ENCODE assay signal across 18 cellular contexts in the genomic region with DNA sequence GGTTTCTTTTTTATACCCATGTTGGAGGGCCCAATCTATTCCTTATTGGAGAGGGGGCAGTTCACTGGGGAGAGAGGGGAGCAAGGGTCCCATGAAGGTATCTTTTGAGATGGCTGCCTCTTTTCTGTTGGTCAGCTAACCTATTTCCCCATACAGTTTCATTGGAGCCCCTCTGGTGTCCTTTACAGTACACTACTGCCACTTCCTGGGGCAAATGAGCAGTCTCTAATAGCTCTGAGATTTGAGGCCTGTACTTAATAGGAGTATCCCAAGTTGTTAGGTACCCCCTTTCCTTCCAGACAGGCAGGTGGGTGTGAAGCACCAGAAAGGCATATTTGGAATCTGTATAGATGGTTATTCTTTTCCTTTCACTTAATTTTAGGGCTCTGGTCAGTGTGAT. TPM values are rescaled to one million over a fixed set of nuclear protein-coding genes. Genes with fewer than 3 reads are reported as not detected.
A peak's percentile ranks its signal among the peaks of the same experiment; 100 is the strongest.
DNase-seq lines count a peak whose midpoint lies in the region; ATAC-seq, FAIRE-seq and TF ChIP-seq lines count a peak whose summit lies in the region.
"Had no signal": no experiment of that assay in that cellular context is flagged by ENCODE, and none has a peak within 500 bp of the region (broad histone marks: within the 10 kb centered on the region; RNA-seq: fewer than 3 reads in every experiment).

No MANE protein-coding gene starts in this region.

- BruUV-seq in HepG2 (replicated peaks; lab: Mats Ljungman, UMichigan), result no TSS peak

- H3K27me3 ChIP-seq in BJ (ENCODE audit: control insufficient read depth, insufficient read depth, low read length) (no peaks in the 10 kb centered on the region), HepG2 (ENCODE audit: control insufficient read depth in 1 of 2, insufficient read depth in 2 of 2, low read length in 2 of 2) (0 out of 5 replicates have a peak, but pooled peaks cover 0 to 4% of the 10 kb centered on the region in 2 experiments)
- H3K27me3 ChIP-seq: dorsolateral prefrontal cortex, gastroesophageal sphincter, sigmoid colon had no signal

- CTCF ChIA-PET in BJ (lab: Yijun Ruan, JAX) (interaction anchor here (0.6 to 3.6 kb wide), 10 partner anchors 8 to 310 kb away, joined by 3 to 23 read pairs (median 4); partner anchors contain the start of gene ARHGAP5), HepG2 (lab: Yijun Ruan, JAX; ENCODE audit: low intra/inter-chr PET ratio, low total read pairs) (interaction anchor here (1.4 kb wide), 1 partner anchor 318 kb away, joined by 5 read pairs; no protein-coding TSS in a partner anchor)

- intact Hi-C loops in HepG2 (cut with micrococcal nuclease; ENCODE audit: unreplicated experiment), result no loop called here

- H2AFZ ChIP-seq in HepG2 (ENCODE audit: low read length), result no peak overlapping the region

- POLR2A ChIA-PET in BJ (lab: Charles Lee) (no interaction called here), HepG2 (lab: Yijun Ruan, JAX) (no interaction called here)

- H3K27ac ChIP-seq in HepG2 (ENCODE audit: extremely low read length, insufficient read depth, low read length), result no peak overlapping the region
- H3K27ac ChIP-seq: dorsolateral prefrontal cortex, gastroesophageal sphincter, sigmoid colon, SK-N-MC had no signal

- no peaks in the 10 kb centered on the region for H3K4me1 ChIP-seq in HepG2 (ENCODE audit: insufficient read depth, low read length)
- H3K4me1 ChIP-seq: gastroesophageal sphincter, sigmoid colon had no signal

- no peak overlapping the region for H3K4me2 ChIP-seq in HepG2 (ENCODE audit: low read depth, low read length)

- H3K79me2 ChIP-seq in HepG2 (ENCODE audit: insufficient read depth, low read length), result no peaks in the 10 kb centered on the region

- H3K36me3 ChIP-seq in BJ (ENCODE audit: control insufficient read depth, insufficient read depth, low read length) (no peaks in the 10 kb centered on the region), HepG2 (replicated peaks in 1 of 2; ENCODE audit: control insufficient read depth in 1 of 2, insufficient read depth in 2 of 2, low read length in 2 of 2) (no peaks in the 10 kb centered on the region)
- H3K36me3 ChIP-seq: gastroesophageal sphincter, sigmoid colon had no signal

- TF ChIP-seq RAD21 in HepG2 (CRISPR knock-in tag; IDR thresholded peaks at IDR 0.05), result no peak

- DNase-seq in BJ (ENCODE audit: low read depth) (no peak), amniotic epithelial cell (ENCODE audit: low read depth) (peak; percentile 27), HepG2 (ENCODE audit: low spot score) (peak; percentile 33), nucleus accumbens (lab: John Stamatoyannopoulos, UW) (no peak), AG08396 (ENCODE audit: low spot score) (no peak), NCI-H2081 treated with DMSO at 0.1 percent for 48 hours (lab: John Stamatoyannopoulos, UW) (no peak)
- DNase-seq: Calu3, dorsolateral prefrontal cortex, islet precursor cell, sigmoid colon had no signal

- no peaks in the 10 kb centered on the region for H4K20me1 ChIP-seq in HepG2 (ENCODE audit: insufficient read depth, low read length)

- in situ Hi-C loops in HepG2 (cut with HindIII; ENCODE audit: extremely low pct_ligation_motif_present, low pct_unique_long_range_greater_than_20kb), result no loop called here

- no peak for FAIRE-seq in HepG2 (lab: Jason Lieb, UNC)
- FAIRE-seq: GM12891 had no signal

- no peak for TF ChIP-seq EP300 in HepG2 (IDR thresholded peaks at IDR 0.05; ENCODE audit: low read depth in 2 of 2, low read length in 2 of 2)
- no peak for TF ChIP-seq EP300 in HepG2 (CRISPR knock-in tag; IDR thresholded peaks at IDR 0.05; ENCODE audit: borderline replicate concordance)

- H3K9ac ChIP-seq in HepG2 (ENCODE audit: insufficient read depth, low read depth, low read length), result no peak overlapping the region

- H3K4me3 ChIP-seq in BJ (ENCODE audit: low read depth, low read length) (no peak overlapping the region), HepG2 (replicated peaks in 1 of 3; ENCODE audit: insufficient read depth in 1 of 3, low read depth in 2 of 3, low read length in 3 of 3) (no peak overlapping the region)
- H3K4me3 ChIP-seq: dorsolateral prefrontal cortex, gastroesophageal sphincter, sigmoid colon, SK-N-MC had no signal

- no peaks in the 10 kb centered on the region for H3K9me3 ChIP-seq in HepG2 (ENCODE audit: low read length)
- H3K9me3 ChIP-seq: gastroesophageal sphincter, sigmoid colon had no signal

- peak; percentile 34 for TF ChIP-seq CTCF in BJ (IDR thresholded peaks at IDR 0.05; ENCODE audit: insufficient read depth, low read depth, low read length)
- peak; percentile 56 for TF ChIP-seq CTCF in HepG2 (CRISPR knock-in tag; IDR thresholded peaks at IDR 0.05)

- no peak for TF ChIP-seq POLR2A in HepG2 (IDR thresholded peaks at IDR 0.05; ENCODE audit: insufficient read depth in 1 of 2, low read depth in 2 of 2, low read length in 2 of 2)

- ATAC-seq in GM21786 (IDR thresholded peaks at IDR 0.05; ENCODE audit: unreplicated experiment) (peak; percentile 48), HepG2 (peak; percentile 77)
- ATAC-seq: gastroesophageal sphincter; natural killer cell treated with Interleukin-12 subunit alpha and Interleukin-12 subunit beta and Interleukin-15 and Interleukin-18, amount 100 ng/mL, for 72 hours; WTC11 had no signal

TF ChIP-seq in HepG2, 621 proteins besides CTCF, POLR2A, EP300 and RAD21:
- TF ChIP-seq MAFF (IDR thresholded peaks at IDR 0.05; ENCODE audit: low read depth, low read length) (no peak), SMC3 (IDR thresholded peaks at IDR 0.05; ENCODE audit: low read length) (peak; percentile 45; the same call in 1 of the 2 replicates), RBFOX2 (IDR thresholded peaks at IDR 0.05; ENCODE audit: low read depth, low read length) (no peak), STAG1 (CRISPR knock-in tag; IDR thresholded peaks at IDR 0.05) (peak; percentile 67), HNRNPL (IDR thresholded peaks at IDR 0.05; ENCODE audit: low read depth, low read length) (no peak)

RNA-seq across cellular contexts. Expression of gene RNU6-8, which starts 41.3 kb away (rescaled TPM):
- polyA plus RNA-seq in BJ (2011; rRNA removed) (not detected in 2 replicates), HepG2 (2011; rRNA removed) (not detected in 2 replicates)
- polyA minus RNA-seq in BJ (2011; rRNA and poly(A)+ RNA removed), result not detected in 2 replicates
- under 0.01 TPM in 1 of 2 replicates, not detected in the other for total RNA-seq in HepG2 (2016; rRNA removed; fragmentation: Illumina TruSeq; extraction: Trizol)
- under 0.01 TPM in 2 replicates for total RNA-seq in HepG2 (2016; cell fraction: cytosol; rRNA removed; fragmentation: Illumina TruSeq; extraction: Trizol; ENCODE audit: low read depth)
- under 0.01 TPM in 1 of 2 replicates, not detected in the other for total RNA-seq in HepG2 (2016; cell fraction: insoluble cytoplasmic fraction; rRNA removed; fragmentation: Illumina TruSeq; extraction: Trizol)
- total RNA-seq in HepG2 (2016; cell fraction: membrane; rRNA removed; fragmentation: Illumina TruSeq; extraction: Trizol), result under 0.01 TPM in 1 of 2 replicates, not detected in the other
- total RNA-seq in HepG2 (2016; cell fraction: nucleus; rRNA removed; fragmentation: Illumina TruSeq; extraction: Trizol), result not detected in 2 replicates
- polyA plus RNA-seq in HepG2 (2011; cell fraction: cytosol; rRNA removed), result not detected in 2 replicates
- not detected in 2 replicates for polyA plus RNA-seq in HepG2 (2011; cell fraction: nucleus; rRNA removed)
- not detected in 2 replicates for polyA plus RNA-seq in HepG2 (2012)
- polyA plus RNA-seq in HepG2 (2016; cell fraction: cytosol; fragmentation: Illumina TruSeq; extraction: Trizol; ENCODE audit: low read depth), result not detected in 2 replicates
- polyA plus RNA-seq in HepG2 (2016; cell fraction: insoluble cytoplasmic fraction; fragmentation: Illumina TruSeq; extraction: Trizol; ENCODE audit: low read depth), result not detected in 2 replicates
- not detected in 2 replicates for polyA plus RNA-seq in HepG2 (2016; cell fraction: membrane; fragmentation: Illumina TruSeq; extraction: Trizol; ENCODE audit: low read depth)
- not detected in 2 replicates for polyA plus RNA-seq in HepG2 (2016; cell fraction: nucleus; fragmentation: Illumina TruSeq; extraction: Trizol; ENCODE audit: insufficient read depth, low read depth)
- polyA minus RNA-seq in HepG2 (2011; rRNA and poly(A)+ RNA removed; ENCODE audit: low replicate concordance), result under 0.01 TPM in 1 of 2 replicates, not detected in the other
- not detected in 2 replicates for polyA minus RNA-seq in HepG2 (2011; cell fraction: cytosol; rRNA and poly(A)+ RNA removed)
- not detected in 2 replicates for polyA minus RNA-seq in HepG2 (2011; cell fraction: nucleus; rRNA and poly(A)+ RNA removed)
- total RNA-seq: Calu3; dorsolateral prefrontal cortex; gastroesophageal sphincter; HT-29; natural killer cell treated with Interleukin-12 subunit alpha and Interleukin-12 subunit beta and Interleukin-15 and Interleukin-18, amount 100 ng/mL, for 72 hours; sigmoid colon; WTC11 had no signal
- polyA plus RNA-seq: adipose tissue, sigmoid colon had no signal

RNA-seq across cellular contexts. Expression of gene RNU6-7, which starts 42.6 kb away (rescaled TPM):
- polyA plus RNA-seq in BJ (2011; rRNA removed) (not detected in 2 replicates), HepG2 (2011; rRNA removed) (not detected in 2 replicates)
- polyA minus RNA-seq in BJ (2011; rRNA and poly(A)+ RNA removed), result not detected in 2 replicates
- under 0.01 TPM in 1 of 2 replicates, not detected in the other for total RNA-seq in HepG2 (2016; rRNA removed; fragmentation: Illumina TruSeq; extraction: Trizol)
- total RNA-seq in HepG2 (2016; cell fraction: cytosol; rRNA removed; fragmentation: Illumina TruSeq; extraction: Trizol; ENCODE audit: low read depth), result under 0.01 TPM in 2 replicates
- under 0.01 TPM in 1 of 2 replicates, not detected in the other for total RNA-seq in HepG2 (2016; cell fraction: insoluble cytoplasmic fraction; rRNA removed; fragmentation: Illumina TruSeq; extraction: Trizol)
- total RNA-seq in HepG2 (2016; cell fraction: membrane; rRNA removed; fragmentation: Illumina TruSeq; extraction: Trizol), result under 0.01 TPM in 1 of 2 replicates, not detected in the other
- total RNA-seq in HepG2 (2016; cell fraction: nucleus; rRNA removed; fragmentation: Illumina TruSeq; extraction: Trizol), result not detected in 2 replicates
- polyA plus RNA-seq in HepG2 (2011; cell fraction: cytosol; rRNA removed), result not detected in 2 replicates
- not detected in 2 replicates for polyA plus RNA-seq in HepG2 (2011; cell fraction: nucleus; rRNA removed)
- not detected in 2 replicates for polyA plus RNA-seq in HepG2 (2012)
- polyA plus RNA-seq in HepG2 (2016; cell fraction: cytosol; fragmentation: Illumina TruSeq; extraction: Trizol; ENCODE audit: low read depth), result not detected in 2 replicates
- polyA plus RNA-seq in HepG2 (2016; cell fraction: insoluble cytoplasmic fraction; fragmentation: Illumina TruSeq; extraction: Trizol; ENCODE audit: low read depth), result not detected in 2 replicates
- polyA plus RNA-seq in HepG2 (2016; cell fraction: membrane; fragmentation: Illumina TruSeq; extraction: Trizol; ENCODE audit: low read depth), result not detected in 2 replicates
- not detected in 2 replicates for polyA plus RNA-seq in HepG2 (2016; cell fraction: nucleus; fragmentation: Illumina TruSeq; extraction: Trizol; ENCODE audit: insufficient read depth, low read depth)
- under 0.01 TPM in 1 of 2 replicates, not detected in the other for polyA minus RNA-seq in HepG2 (2011; rRNA and poly(A)+ RNA removed; ENCODE audit: low replicate concordance)
- polyA minus RNA-seq in HepG2 (2011; cell fraction: cytosol; rRNA and poly(A)+ RNA removed), result not detected in 2 replicates
- polyA minus RNA-seq in HepG2 (2011; cell fraction: nucleus; rRNA and poly(A)+ RNA removed), result not detected in 2 replicates
- total RNA-seq: Calu3; dorsolateral prefrontal cortex; gastroesophageal sphincter; HT-29; natural killer cell treated with Interleukin-12 subunit alpha and Interleukin-12 subunit beta and Interleukin-15 and Interleukin-18, amount 100 ng/mL, for 72 hours; sigmoid colon; WTC11 had no signal
- polyA plus RNA-seq: adipose tissue, sigmoid colon had no signal

Comparison
In these comparisons a context has a peak if more than half of its experiments do, and no peak if none do; other contexts are left out.
1. DNase-seq: peak in amniotic epithelial cell (single experiment) and HepG2 (single experiment); none in BJ (single experiment), nucleus accumbens (0 of 56), AG08396 (single experiment) and NCI-H2081 treated with DMSO at 0.1 percent for 48 hours (single experiment).